ENCODE assay signal across 1 cellular context in genomic region chr1:8396912-8397406, GRCh38.
TF ChIP-seq lines count a peak whose summit lies in the region.

No MANE protein-coding gene starts in this region.

TF ChIP-seq in K562, 482 proteins besides CTCF, POLR2A, EP300 and RAD21 (continued from another document):
- TF ChIP-seq ZMIZ1 (IDR thresholded peaks at IDR 0.05; ENCODE audit: low read depth in 2 of 2, low read length in 2 of 2), result no peak
- peak; percentile 68 for TF ChIP-seq USF1 (CRISPR knock-in tag; IDR thresholded peaks at IDR 0.05)
- peak; percentile 91 for TF ChIP-seq TOE1 (IDR thresholded peaks at IDR 0.05; ENCODE audit: borderline replicate concordance)
- TF ChIP-seq TOE1 (CRISPR knock-in tag; IDR thresholded peaks at IDR 0.05; ENCODE audit: borderline replicate concordance, low read depth), result no peak
- 0 out of 2 replicates have a peak, but pooled peaks have one; percentile 39 for TF ChIP-seq BHLHE40 (IDR thresholded peaks at IDR 0.05; ENCODE audit: low read length)
- no peak for TF ChIP-seq MCM5 (IDR thresholded peaks at IDR 0.05; ENCODE audit: low read depth)
